8 cellular contexts compared by ENCODE assay signal in the genomic region with DNA sequence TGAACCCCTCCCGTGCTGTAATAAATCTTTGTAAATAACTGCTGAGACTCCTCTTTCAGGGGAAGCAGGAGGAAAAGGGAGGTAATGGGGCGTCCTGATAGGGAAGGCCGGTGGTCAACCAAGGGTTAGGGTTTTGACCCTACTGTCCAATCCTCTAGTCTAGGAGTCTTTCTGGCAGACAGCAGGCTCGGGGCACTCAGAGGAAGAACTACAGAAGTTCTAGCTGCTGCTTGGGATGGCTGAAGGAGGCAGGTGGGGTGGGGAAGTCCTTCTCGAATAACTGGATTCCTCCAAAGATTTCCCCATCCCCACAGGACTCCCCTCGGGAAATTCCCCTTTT. TPM values are rescaled to one million over a fixed set of nuclear protein-coding genes. Genes with fewer than 3 reads are reported as not detected.
DNase-seq lines count a peak whose midpoint lies in the region; ATAC-seq, FAIRE-seq and TF ChIP-seq lines count a peak whose summit lies in the region.

No MANE protein-coding gene starts in this region.

- no peak for FAIRE-seq in GM12891 (lab: Jason Lieb, UNC)

- TSS peak; percentile 77 for BruUV-seq in MCF 10A (replicated peaks; lab: Mats Ljungman, UMichigan)

- no peak for TF ChIP-seq POLR2A in GM12891 (IDR thresholded peaks at IDR 0.05; ENCODE audit: low read depth, low read length)

- H3K27me3 Mint-ChIP-seq in MCF 10A (ENCODE audit: insufficient read depth, unreplicated experiment), result peaks cover 9% of the 10 kb centered on the region

- peak overlapping the region; percentile 89 for H3K9ac ChIP-seq in muscle layer of colon (ENCODE audit: low read length)

- ATAC-seq in GM19025 (IDR thresholded peaks at IDR 0.05; ENCODE audit: low read depth, unreplicated experiment) (peak; percentile 8), HG03354 (IDR thresholded peaks at IDR 0.05; ENCODE audit: poor library complexity, severe bottlenecking, unreplicated experiment) (peak; percentile 9), HG03571 (IDR thresholded peaks at IDR 0.05; ENCODE audit: unreplicated experiment) (no peak), HG03521 (IDR thresholded peaks at IDR 0.05; ENCODE audit: unreplicated experiment) (no peak)

- no peaks in the 10 kb centered on the region for H3K36me3 ChIP-seq in muscle layer of colon (ENCODE audit: insufficient read depth, low read length)

- POLR2A ChIA-PET in MCF 10A (lab: Yijun Ruan, JAX), result interaction anchor here (0.6 to 2.4 kb wide), 9 partner anchors 11 to 885 kb away, joined by 3 to 16 read pairs (median 3); a partner anchor contains a TSS

- TF ChIP-seq CTCF in MCF 10A (IDR thresholded peaks at IDR 0.05; ENCODE audit: unreplicated experiment), result no peak

- H3K27me3 ChIP-seq in muscle layer of colon (ENCODE audit: control insufficient read depth in 1 of 2, insufficient read depth in 2 of 2, low read length in 2 of 2), result peaks cover 0 to 5% of the 10 kb centered on the region in 2 donors

- peaks cover 44% of the 10 kb centered on the region for H3K4me1 ChIP-seq in muscle layer of colon (ENCODE audit: insufficient read depth, low read length)

- peaks cover 20% of the 10 kb centered on the region for H3K4me1 Mint-ChIP-seq in MCF 10A (ENCODE audit: insufficient read depth, unreplicated experiment)

- H3K4me3 ChIP-seq in muscle layer of colon (ENCODE audit: low read depth in 1 of 2, low read length in 2 of 2), result peak overlapping the region; percentile 83 to 93

- intact Hi-C loops in MCF 10A (cut with micrococcal nuclease), result loop anchor here (5.0 kb wide), 2 partner anchors 51 to 116 kb away; a partner anchor contains a TSS

- H3K4me3 Mint-ChIP-seq in MCF 10A (ENCODE audit: unreplicated experiment), result peak overlapping the region; percentile 93

- H3K36me3 Mint-ChIP-seq in MCF 10A (ENCODE audit: insufficient read depth, unreplicated experiment), result no peaks in the 10 kb centered on the region

- H3K27ac Mint-ChIP-seq in MCF 10A (ENCODE audit: low read depth, unreplicated experiment), result peak overlapping the region; percentile 97

- CTCF ChIA-PET in MCF 10A (lab: Yijun Ruan, JAX), result interaction anchor here (9.9 kb wide), 1 partner anchor 15 kb away, joined by 146 read pairs; no protein-coding TSS in a partner anchor

- H3K9me3 ChIP-seq in muscle layer of colon (ENCODE audit: low read length), result no peaks in the 10 kb centered on the region

- no peaks in the 10 kb centered on the region for H3K9me3 Mint-ChIP-seq in MCF 10A (ENCODE audit: unreplicated experiment)

- no peak for DNase-seq in MCF 10A (ENCODE audit: unreplicated experiment)
- DNase-seq in glomerular visceral epithelial cell (ENCODE audit: extremely low spot score), result no peak
- DNase-seq in GM12891 (ENCODE audit: insufficient read length, low spot score), result no peak

- H3K27ac ChIP-seq in muscle layer of colon (ENCODE audit: low read depth, low read length), result peak overlapping the region; percentile 89

TF ChIP-seq in GM12891, 5 proteins besides CTCF, POLR2A, EP300 and RAD21:
- TF ChIP-seq POU2F2 (IDR thresholded peaks at IDR 0.05; ENCODE audit: low read depth, low read length) (no peak), TAF1 (IDR thresholded peaks at IDR 0.05; ENCODE audit: low read depth, low read length) (no peak), SPI1 (IDR thresholded peaks at IDR 0.05; ENCODE audit: low read depth, low read length) (no peak), PAX5 (IDR thresholded peaks at IDR 0.05; ENCODE audit: insufficient read depth, low read length, severe bottlenecking) (no peak), POLR2AphosphoS5 (IDR thresholded peaks at IDR 0.05; ENCODE audit: low read depth, low read length) (no peak)
TF ChIP-seq in GM12891: peak in this region for 0.

RNA-seq across cellular contexts. Expression of a gene that starts 0.4 kb away (rescaled TPM):
- 30.1 and 31.1 TPM in 2 replicates for total RNA-seq in MCF 10A (2022)
- 28.1 TPM for polyA plus RNA-seq in GM12891 (2012; ENCODE audit: low read depth, missing spikeins)

RNA-seq across cellular contexts. Expression of a gene that starts 9.8 kb away (rescaled TPM):
- total RNA-seq in MCF 10A (2022), result not detected in 2 replicates
- not detected for polyA plus RNA-seq in GM12891 (2012; ENCODE audit: low read depth, missing spikeins)

RNA-seq across cellular contexts. Expression of a gene that starts 28.6 kb away (rescaled TPM):
- total RNA-seq in MCF 10A (2022), result 0.37 and 0.71 TPM in 2 replicates
- 0.53 TPM for polyA plus RNA-seq in GM12891 (2012; ENCODE audit: low read depth, missing spikeins)

RNA-seq across cellular contexts. Expression of a gene that starts 28.8 kb away (rescaled TPM):
- not detected in 2 replicates for total RNA-seq in MCF 10A (2022)
- 0.05 TPM for polyA plus RNA-seq in GM12891 (2012; ENCODE audit: low read depth, missing spikeins)

RNA-seq across cellular contexts. Expression of a gene that starts 31.7 kb away (rescaled TPM):
- total RNA-seq in MCF 10A (2022), result not detected in 2 replicates
- not detected for polyA plus RNA-seq in GM12891 (2012; ENCODE audit: low read depth, missing spikeins)

Comparison
In these comparisons a context has a peak if more than half of its experiments do, and no peak if none do; other contexts are left out.
1. ATAC-seq: peak in GM19025 (single experiment) and HG03354 (single experiment); none in HG03571 (single experiment) and HG03521 (single experiment).